In the genomic region with DNA sequence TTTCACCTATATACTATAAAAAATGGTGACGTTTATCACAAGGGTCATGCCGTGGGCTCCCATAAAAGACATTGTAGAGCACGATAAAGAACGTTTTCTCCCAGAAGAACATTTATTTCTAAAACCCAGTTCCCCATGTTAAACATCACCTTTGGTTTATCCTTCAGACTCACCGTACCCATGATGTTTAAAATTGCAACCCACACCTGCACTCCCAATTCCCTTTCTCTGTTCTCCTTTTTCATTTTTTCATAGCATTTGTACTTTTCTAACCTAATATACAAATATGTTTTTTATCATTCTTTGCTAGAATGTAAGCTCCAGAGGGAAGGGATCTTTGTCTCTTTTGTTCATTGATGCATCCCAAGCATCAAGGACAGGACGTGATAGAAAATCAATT, we compare ENCODE assay signal across 13 cellular contexts. TPM values are rescaled to one million over a fixed set of nuclear protein-coding genes. Genes with fewer than 3 reads are reported as not detected.
DNase-seq lines count a peak whose midpoint lies in the region; ATAC-seq and TF ChIP-seq lines count a peak whose summit lies in the region.
"Had no signal": no experiment of that assay in that cellular context is flagged by ENCODE, and none has a peak within 500 bp of the region (broad histone marks: within the 10 kb centered on the region; RNA-seq: fewer than 3 reads in every experiment).

No MANE protein-coding gene starts in this region.

- intact Hi-C loops in gastrocnemius medialis (cut with DNase I; ENCODE audit: low total_unique reads): loop anchor here (5.0 kb wide), 1 partner anchor 229 kb away; the partner anchor contains the start of gene RB1

- peak overlapping the region; percentile 91 for H3K4me3 Mint-ChIP-seq in activated T-cell treated with anti-CD3 and anti-CD28 coated beads, Interleukin-2, amount 50 U/mL, for 4 hours
- peak overlapping the region; percentile 91 for H3K4me3 Mint-ChIP-seq in central memory CD8-positive, alpha-beta T cell

- H3K36me3 ChIP-seq in KOPT-K1 (ENCODE audit: insufficient read depth, low read length) (no peaks in the 10 kb centered on the region), gastrocnemius medialis (no peaks in the 10 kb centered on the region)
- H3K36me3 ChIP-seq: colonic mucosa, tibial nerve had no signal

- H3K27ac ChIP-seq in KOPT-K1 (ENCODE audit: low read depth, low read length, poor library complexity, severe bottlenecking): peak overlapping the region; percentile 100
- H3K27ac ChIP-seq in gastrocnemius medialis: peak overlapping the region; percentile 92 to 98 (median 94)

- no peak overlapping the region for H3K4me3 ChIP-seq in gastrocnemius medialis

- H3K9me3 ChIP-seq in KOPT-K1 (ENCODE audit: insufficient read depth, low read length, poor library complexity, severe bottlenecking) (peaks cover 6% of the 10 kb centered on the region), gastrocnemius medialis (no peaks in the 10 kb centered on the region)
- H3K9me3 ChIP-seq: colonic mucosa, tibial nerve had no signal

- no peaks in the 10 kb centered on the region for H3K9me3 Mint-ChIP-seq in activated T-cell treated with anti-CD3 and anti-CD28 coated beads, Interleukin-2, amount 50 U/mL, for 4 hours
- H3K9me3 Mint-ChIP-seq in central memory CD8-positive, alpha-beta T cell: peaks cover 4% of the 10 kb centered on the region

- no peak for TF ChIP-seq CTCF in gastrocnemius medialis (IDR thresholded peaks at IDR 0.05 in 4 of 5, conservative IDR thresholded peaks at IDR 0.05 in 1 of 5)

- no peaks in the 10 kb centered on the region for H3K36me3 Mint-ChIP-seq in activated T-cell treated with anti-CD3 and anti-CD28 coated beads, Interleukin-2, amount 50 U/mL, for 4 hours (ENCODE audit: insufficient read depth)
- H3K36me3 Mint-ChIP-seq in central memory CD8-positive, alpha-beta T cell (ENCODE audit: insufficient read depth): peaks cover 28% of the 10 kb centered on the region

- no peak for TF ChIP-seq POLR2A in gastrocnemius medialis (IDR thresholded peaks at IDR 0.05)

- H3K4me1 ChIP-seq in gastrocnemius medialis: peaks cover 13% of the 10 kb centered on the region in 2 donors
- H3K4me1 ChIP-seq: colonic mucosa had no signal

- no peak for ATAC-seq in activated T-cell treated with anti-CD3 and anti-CD28 coated beads, Interleukin-2, amount 50 U/mL, for 4 hours
- no peak for ATAC-seq in central memory CD8-positive, alpha-beta T cell (replicated peaks; ENCODE audit: extremely low read depth, poor library complexity, severe bottlenecking)
- ATAC-seq in gastrocnemius medialis: no peak

- no peak for DNase-seq in activated T-cell treated with anti-CD3 and anti-CD28 coated beads, Interleukin-2, amount 50 U/mL, for 4 hours
- DNase-seq in activated T-cell treated with anti-CD3 and anti-CD28 coated beads, Interleukin-2, amount 50 U/mL, for 48 hours: no peak
- no peak for DNase-seq in central memory CD8-positive, alpha-beta T cell (ENCODE audit: low spot score in 2 of 2)
- DNase-seq in gastrocnemius medialis (no peak), kidney tubule cell (ENCODE audit: low spot score) (no peak), NCI-H2029 (lab: John Stamatoyannopoulos, UW) (no peak)
- DNase-seq in stimulated activated CD4-positive, alpha-beta T cell treated with anti-CD3 and anti-CD28 coated beads, Interleukin-1b, Interleukin-23, amount 100 ng/mL, for 48 hours: no peak
- DNase-seq: colonic mucosa, NCI-H748 treated with DMSO at 0.1 percent for 48 hours, T1000 had no signal

- H3K27me3 ChIP-seq in gastrocnemius medialis: no peaks in the 10 kb centered on the region
- H3K27me3 ChIP-seq: colonic mucosa, tibial nerve had no signal

- peaks cover 32% of the 10 kb centered on the region for H3K4me1 Mint-ChIP-seq in activated T-cell treated with anti-CD3 and anti-CD28 coated beads, Interleukin-2, amount 50 U/mL, for 4 hours (ENCODE audit: low read depth)
- H3K4me1 Mint-ChIP-seq in central memory CD8-positive, alpha-beta T cell: peaks cover 35% of the 10 kb centered on the region

- peak overlapping the region; percentile 98 for H3K27ac Mint-ChIP-seq in central memory CD8-positive, alpha-beta T cell (ENCODE audit: low read depth)

- H3K27me3 Mint-ChIP-seq in activated T-cell treated with anti-CD3 and anti-CD28 coated beads, Interleukin-2, amount 50 U/mL, for 4 hours (ENCODE audit: low read depth): no peaks in the 10 kb centered on the region
- no peaks in the 10 kb centered on the region for H3K27me3 Mint-ChIP-seq in central memory CD8-positive, alpha-beta T cell
- H3K27me3 Mint-ChIP-seq: progenitor cell of endocrine pancreas had no signal

- in situ Hi-C loops in gastrocnemius medialis (cut with MboI; ENCODE audit: low sequenced_read_pairs in 4 of 4): no loop called here

RNA-seq across cellular contexts. Expression of gene RCBTB2, which starts 2.0 kb away (rescaled TPM):
- 1 to 10 TPM; 1.3 to 1.5 (median 1.4) TPM for total RNA-seq in activated T-cell treated with anti-CD3 and anti-CD28 coated beads, Interleukin-2, amount 50 U/mL, for 4 hours
- 1 to 10 TPM; 1.7 to 9.1 (median 7.6) TPM for total RNA-seq in gastrocnemius medialis
